18 cellular contexts compared by ENCODE assay signal in the genomic region with DNA sequence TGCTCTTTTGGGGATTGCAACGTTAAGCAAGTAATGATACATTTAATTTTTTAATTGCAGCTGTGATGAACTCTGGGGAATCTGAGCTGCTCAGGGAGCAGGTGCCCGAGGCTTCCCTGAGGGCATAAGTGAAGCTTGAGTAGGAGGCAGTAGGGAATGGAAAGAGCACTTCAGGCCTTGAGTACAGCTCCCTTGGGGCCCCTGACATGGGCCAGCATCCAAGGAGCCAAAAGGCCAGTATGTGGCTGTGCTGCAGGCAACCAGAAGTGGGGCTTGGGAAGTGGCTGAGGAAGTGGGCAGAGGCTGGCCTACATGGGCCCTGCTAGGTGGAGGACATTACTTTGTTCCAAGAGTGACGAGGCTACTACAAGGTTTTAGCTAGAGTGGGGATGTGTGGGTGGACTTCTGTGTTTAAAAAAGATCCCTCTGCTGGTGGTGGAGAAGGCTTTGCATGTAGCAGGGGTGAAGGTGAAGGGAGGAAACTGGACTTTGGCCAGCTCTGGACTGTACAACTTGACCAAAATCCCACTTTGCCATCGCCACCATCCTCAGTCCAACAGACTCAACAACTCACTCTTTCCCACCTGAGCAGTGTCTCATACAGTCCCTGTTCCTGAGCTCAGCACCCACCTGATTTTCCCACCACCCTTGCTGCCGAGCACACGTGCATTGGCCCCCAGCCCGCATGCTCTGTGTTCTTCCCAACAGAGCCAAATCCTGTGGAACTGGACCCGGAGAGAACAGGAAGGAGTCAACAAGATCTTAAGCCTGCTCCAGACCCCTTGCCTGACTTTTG. TPM values are rescaled to one million over a fixed set of nuclear protein-coding genes. Genes with fewer than 3 reads are reported as not detected.
DNase-seq lines count a peak whose midpoint lies in the region; ATAC-seq and TF ChIP-seq lines count a peak whose summit lies in the region.
"Had no signal": no experiment of that assay in that cellular context is flagged by ENCODE, and none has a peak within 500 bp of the region (broad histone marks: within the 10 kb centered on the region; RNA-seq: fewer than 3 reads in every experiment).

No MANE protein-coding gene starts in this region.

- TF ChIP-seq CTCF in coronary artery (IDR thresholded peaks at IDR 0.05) (no peak), psoas muscle (IDR thresholded peaks at IDR 0.05) (no peak), GM10248 (IDR thresholded peaks at IDR 0.05; ENCODE audit: control extremely low read depth, extremely low read depth, low read depth, missing control alignments) (no peak), osteocyte (IDR thresholded peaks at IDR 0.05) (no peak)

- no peak for DNase-seq in activated T-cell treated with anti-CD3 and anti-CD28 coated beads, Interleukin-2, amount 50 U/mL, for 4 hours
- DNase-seq in activated T-cell treated with anti-CD3 and anti-CD28 coated beads for 4 hours (no peak), NCI-H1436 treated with DMSO at 0.1 percent for 48 hours (lab: John Stamatoyannopoulos, UW) (peak; percentile 44), coronary artery (ENCODE audit: low spot score) (no peak), psoas muscle (no peak), GM10248 (ENCODE audit: extremely low spot score) (no peak), osteocyte (ENCODE audit: extremely low spot score, unreplicated experiment) (no peak), GM03348 (ENCODE audit: low spot score) (no peak)
- DNase-seq: colonic mucosa, DMS 273 treated with DMSO at 0.1 percent for 48 hours, mesendoderm, NCI-H2081 treated with DMSO at 0.1 percent for 48 hours had no signal

- no peaks in the 10 kb centered on the region for H3K9me3 Mint-ChIP-seq in activated T-cell treated with anti-CD3 and anti-CD28 coated beads, Interleukin-2, amount 50 U/mL, for 4 hours
- no peaks in the 10 kb centered on the region for H3K9me3 Mint-ChIP-seq in osteocyte (ENCODE audit: unreplicated experiment)

- intact Hi-C loops in psoas muscle (cut with DNase I): no loop called here

- peaks cover 12% of the 10 kb centered on the region for H3K36me3 Mint-ChIP-seq in activated T-cell treated with anti-CD3 and anti-CD28 coated beads, Interleukin-2, amount 50 U/mL, for 4 hours (ENCODE audit: insufficient read depth)
- H3K36me3 Mint-ChIP-seq in osteocyte (ENCODE audit: unreplicated experiment): no peaks in the 10 kb centered on the region

- POLR2A ChIA-PET in GM10248 (lab: Yijun Ruan, JAX): interaction anchor here (0.5 to 0.8 kb wide), 2 partner anchors 42 to 121 kb away, joined by 3 to 4 read pairs; partner anchors contain the start of gene ATP5F1E

- WGBS in psoas muscle, 3 donors: 35 to 53% (median 39%) methylated on average over 8 of the region's 8 CpGs

- H3K4me3 ChIP-seq in coronary artery: peak overlapping the region; percentile 41
- peak overlapping the region; percentile 3 for H3K4me3 ChIP-seq in psoas muscle
- H3K4me3 ChIP-seq: colonic mucosa, esophagus muscularis mucosa, ovary, tibial nerve had no signal

- CTCF ChIA-PET in GM10248 (lab: Yijun Ruan, JAX): interaction anchor here (1.0 to 1.6 kb wide), 5 partner anchors 10 to 69 kb away, joined by 3 to 6 read pairs (median 4); no protein-coding TSS in a partner anchor

- H3K27ac Mint-ChIP-seq in osteocyte (ENCODE audit: unreplicated experiment): no peak overlapping the region

- no peaks in the 10 kb centered on the region for H3K27me3 Mint-ChIP-seq in activated T-cell treated with anti-CD3 and anti-CD28 coated beads, Interleukin-2, amount 50 U/mL, for 4 hours (ENCODE audit: low read depth)
- H3K27me3 Mint-ChIP-seq in osteocyte (ENCODE audit: unreplicated experiment): peaks cover 4% of the 10 kb centered on the region

- peaks cover 0 to 2% (median 0%) of the 10 kb centered on the region in 3 donors for H3K27me3 ChIP-seq in psoas muscle (ENCODE audit: insufficient read depth in 3 of 3, low read length in 2 of 3)
- H3K27me3 ChIP-seq: colonic mucosa, esophagus muscularis mucosa, ovary, tibial nerve had no signal

- peaks cover 14% of the 10 kb centered on the region for H3K4me1 ChIP-seq in psoas muscle
- H3K4me1 ChIP-seq: colonic mucosa had no signal

- H3K36me3 ChIP-seq in psoas muscle (ENCODE audit: insufficient read depth in 1 of 2, low read depth in 1 of 2): no peaks in the 10 kb centered on the region
- H3K36me3 ChIP-seq: colonic mucosa, esophagus muscularis mucosa, ovary, tibial nerve had no signal

- peak overlapping the region; percentile 11 for H3K4me3 Mint-ChIP-seq in activated T-cell treated with anti-CD3 and anti-CD28 coated beads, Interleukin-2, amount 50 U/mL, for 4 hours
- no peak overlapping the region for H3K4me3 Mint-ChIP-seq in osteocyte (ENCODE audit: unreplicated experiment)

- H3K4me1 Mint-ChIP-seq in activated T-cell treated with anti-CD3 and anti-CD28 coated beads, Interleukin-2, amount 50 U/mL, for 4 hours (ENCODE audit: low read depth): peaks cover 90% of the 10 kb centered on the region
- H3K4me1 Mint-ChIP-seq in osteocyte (ENCODE audit: unreplicated experiment): peaks cover 6% of the 10 kb centered on the region

- ATAC-seq in activated T-cell treated with anti-CD3 and anti-CD28 coated beads, Interleukin-2, amount 50 U/mL, for 4 hours: no peak
- ATAC-seq in psoas muscle: peak; percentile 8 to 64 (median 25)

- no peaks in the 10 kb centered on the region for H3K9me3 ChIP-seq in psoas muscle
- H3K9me3 ChIP-seq: colonic mucosa, esophagus muscularis mucosa, ovary, tibial nerve had no signal

- H3K27ac ChIP-seq in coronary artery (peak overlapping the region in 1 of 2 donors; percentile 56), psoas muscle (no peak overlapping the region)
- H3K27ac ChIP-seq: colonic mucosa, esophagus muscularis mucosa, HL-60, ovary, tibial nerve had no signal

RNA-seq across cellular contexts. Expression of gene ZNF831, which starts 10.9 kb away (rescaled TPM):
- total RNA-seq in activated T-cell treated with anti-CD3 and anti-CD28 coated beads, Interleukin-2, amount 50 U/mL, for 4 hours: 1 to 10 TPM; 1.8 to 2.5 (median 2.2) TPM
- total RNA-seq in psoas muscle (under 1 TPM in 3 of 4 donors, not detected in 1; 0.02 to 0.08 (median 0.07) TPM), osteocyte (not detected in 2 replicates)
- polyA plus RNA-seq in psoas muscle: under 1 TPM; 0.01 to 0.04 (median 0.01) TPM
- total RNA-seq: LHCN-M2 had no signal
- polyA plus RNA-seq: AG04450 had no signal

Comparison
In these comparisons a context has a peak if more than half of its experiments do, and no peak if none do; other contexts are left out.
1. ATAC-seq: peak in psoas muscle (4 of 4); none in activated T-cell treated with anti-CD3 and anti-CD28 coated beads, Interleukin-2, amount 50 U/mL, for 4 hours (0 of 2).